Comparison of ENCODE assay signal across 14 cellular contexts in the genomic region with DNA sequence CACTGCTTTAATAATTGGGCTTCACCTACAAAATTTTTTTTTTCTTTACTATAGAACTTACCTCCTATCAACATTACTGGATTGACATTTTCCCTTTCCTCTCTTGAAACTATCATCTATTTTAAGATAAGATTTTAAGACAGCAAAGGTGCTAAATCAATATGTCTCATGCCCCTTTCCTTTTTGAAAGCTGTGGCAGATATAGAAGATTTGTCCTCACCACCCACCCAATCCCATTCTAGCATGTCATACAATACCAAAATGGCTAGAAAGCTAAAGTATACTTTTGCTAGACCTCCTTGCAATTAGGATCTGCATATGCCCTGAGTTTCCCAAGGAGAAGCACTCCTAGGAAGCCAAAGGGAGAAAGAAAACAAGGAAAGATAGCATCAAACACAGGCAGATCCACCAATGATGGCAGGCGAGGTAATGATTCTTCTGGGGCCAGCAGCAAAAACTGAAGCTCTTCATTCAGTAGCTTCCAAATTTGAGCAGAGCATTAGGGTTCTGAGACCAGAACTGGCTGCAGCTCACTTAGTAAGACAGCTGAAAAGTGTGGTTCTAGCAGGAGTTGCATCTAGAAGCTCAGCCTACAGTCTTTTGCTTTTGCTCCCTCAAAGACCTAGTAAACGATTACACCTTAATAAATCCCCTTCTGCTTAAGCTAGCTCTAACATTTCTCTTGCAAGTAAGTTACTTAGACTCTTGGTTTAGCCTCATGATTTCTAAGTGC.
DNase-seq lines count a peak whose midpoint lies in the region; ATAC-seq and TF ChIP-seq lines count a peak whose summit lies in the region.
"Had no signal": no experiment of that assay in that cellular context is flagged by ENCODE, and none has a peak within 500 bp of the region (broad histone marks: within the 10 kb centered on the region; RNA-seq: fewer than 3 reads in every experiment).

No MANE protein-coding gene starts in this region.

- H2BK120ac ChIP-seq in mesendoderm (ENCODE audit: low read depth, low read length): peak overlapping the region; percentile 78

- no peak overlapping the region for H2BK5ac ChIP-seq in mesendoderm (ENCODE audit: low read length)

- H3K27ac ChIP-seq in CD8-positive, alpha-beta T cell (ENCODE audit: low read depth, low read length): no peak overlapping the region
- H3K27ac ChIP-seq in mesendoderm (ENCODE audit: low read depth, low read length): no peak overlapping the region
- H3K27ac ChIP-seq: 22Rv1, BLaER1 had no signal

- no peak for TF ChIP-seq CTCF in activated CD8-positive, alpha-beta T cell treated with anti-CD3 and anti-CD28 coated beads for 36 hours (IDR thresholded peaks at IDR 0.05)
- TF ChIP-seq CTCF in CD8-positive, alpha-beta T cell (IDR thresholded peaks at IDR 0.05): no peak
- no peak for TF ChIP-seq CTCF in WTC11 (IDR thresholded peaks at IDR 0.05)

- H3K9me3 Mint-ChIP-seq in activated CD8-positive, alpha-beta T cell treated with anti-CD3 and anti-CD28 coated beads for 36 hours: peaks cover 2% of the 10 kb centered on the region
- H3K9me3 Mint-ChIP-seq in activated CD8-positive, alpha-beta T cell treated with anti-CD3 and anti-CD28 coated beads, Interleukin-2, amount 10 ng/mL, durations not matched to agents 7 days and 5 days (ENCODE audit: insufficient read depth): no peaks in the 10 kb centered on the region
- no peaks in the 10 kb centered on the region for H3K9me3 Mint-ChIP-seq in CD8-positive, alpha-beta T cell
- H3K9me3 Mint-ChIP-seq in WTC11: peaks cover 5% of the 10 kb centered on the region; the same call in 1 of the 2 replicates
- no peaks in the 10 kb centered on the region for H3K9me3 Mint-ChIP-seq in effector memory CD8-positive, alpha-beta T cell
- H3K9me3 Mint-ChIP-seq: IgD-negative memory B cell had no signal

- H3K27me3 Mint-ChIP-seq in activated CD8-positive, alpha-beta T cell treated with anti-CD3 and anti-CD28 coated beads for 36 hours: no peaks in the 10 kb centered on the region
- H3K27me3 Mint-ChIP-seq in activated CD8-positive, alpha-beta T cell treated with anti-CD3 and anti-CD28 coated beads, Interleukin-2, amount 10 ng/mL, durations not matched to agents 7 days and 5 days (ENCODE audit: low read depth): no peaks in the 10 kb centered on the region
- no peaks in the 10 kb centered on the region for H3K27me3 Mint-ChIP-seq in CD8-positive, alpha-beta T cell (ENCODE audit: low read depth)
- H3K27me3 Mint-ChIP-seq in WTC11 (ENCODE audit: low read depth): no peaks in the 10 kb centered on the region
- H3K27me3 Mint-ChIP-seq in effector memory CD8-positive, alpha-beta T cell: no peaks in the 10 kb centered on the region
- H3K27me3 Mint-ChIP-seq: IgD-negative memory B cell had no signal

- no peak overlapping the region for H2AK5ac ChIP-seq in mesendoderm (ENCODE audit: low read length)

- peak overlapping the region; percentile 39 for H3K18ac ChIP-seq in mesendoderm (ENCODE audit: low read length)

- H3K4me1 Mint-ChIP-seq in activated CD8-positive, alpha-beta T cell treated with anti-CD3 and anti-CD28 coated beads for 36 hours (ENCODE audit: low read depth): peaks cover 30% of the 10 kb centered on the region
- H3K4me1 Mint-ChIP-seq in activated CD8-positive, alpha-beta T cell treated with anti-CD3 and anti-CD28 coated beads, Interleukin-2, amount 10 ng/mL, durations not matched to agents 7 days and 5 days (ENCODE audit: low read depth): peaks cover 11% of the 10 kb centered on the region
- peaks cover 35% of the 10 kb centered on the region for H3K4me1 Mint-ChIP-seq in CD8-positive, alpha-beta T cell (ENCODE audit: low read depth)
- peaks cover 27% of the 10 kb centered on the region for H3K4me1 Mint-ChIP-seq in WTC11
- H3K4me1 Mint-ChIP-seq in effector memory CD8-positive, alpha-beta T cell (ENCODE audit: low read depth in 2 of 2): peaks cover 18 to 36% of the 10 kb centered on the region in 2 donors

- H3K23ac ChIP-seq in mesendoderm (ENCODE audit: low read length): no peak overlapping the region

- H3K4me1 ChIP-seq in CD8-positive, alpha-beta T cell (ENCODE audit: insufficient read depth, low read length): no peaks in the 10 kb centered on the region
- peaks cover 5% of the 10 kb centered on the region for H3K4me1 ChIP-seq in mesendoderm (ENCODE audit: control insufficient read depth, low read depth, low read length)
- H3K4me1 ChIP-seq: BLaER1 had no signal

- CTCF ChIA-PET in activated CD8-positive, alpha-beta T cell treated with anti-CD3 and anti-CD28 coated beads for 36 hours (lab: Charles Lee): interaction anchor here (1.3 to 1.4 kb wide), 2 partner anchors 8 to 116 kb away, joined by 3 to 4 read pairs; no protein-coding TSS in a partner anchor
- CTCF ChIA-PET in activated CD8-positive, alpha-beta T cell treated with anti-CD3 and anti-CD28 coated beads, Interleukin-2, amount 10 ng/mL, durations not matched to agents 7 days and 5 days (lab: Charles Lee): interaction anchor here (0.7 to 1.4 kb wide), 5 partner anchors 12 to 92 kb away, joined by 3 to 4 read pairs (median 3); no protein-coding TSS in a partner anchor
- CTCF ChIA-PET in CD8-positive, alpha-beta T cell (lab: Charles Lee): no interaction called here
- CTCF ChIA-PET in WTC11 (lab: Charles Lee): no interaction called here

- DNase-seq in activated CD8-positive, alpha-beta T cell treated with anti-CD3 and anti-CD28 coated beads for 36 hours: no peak
- DNase-seq in activated CD8-positive, alpha-beta T cell treated with anti-CD3 and anti-CD28 coated beads, Interleukin-2, amount 10 ng/mL, durations not matched to agents 7 days and 5 days: no peak
- no peak for DNase-seq in CD8-positive, alpha-beta T cell
- DNase-seq in WTC11 (ENCODE audit: low spot score) (no peak), mesendoderm (no peak)
- no peak for DNase-seq in effector memory CD8-positive, alpha-beta T cell
- DNase-seq: AML-193, Calu3, DMS 273 treated with DMSO at 0.1 percent for 48 hours, H7 had no signal

- H3K4me3 Mint-ChIP-seq in activated CD8-positive, alpha-beta T cell treated with anti-CD3 and anti-CD28 coated beads for 36 hours: no peak overlapping the region
- H3K4me3 Mint-ChIP-seq in activated CD8-positive, alpha-beta T cell treated with anti-CD3 and anti-CD28 coated beads, Interleukin-2, amount 10 ng/mL, durations not matched to agents 7 days and 5 days: no peak overlapping the region
- H3K4me3 Mint-ChIP-seq in CD8-positive, alpha-beta T cell: no peak overlapping the region
- no peak overlapping the region for H3K4me3 Mint-ChIP-seq in WTC11
- H3K4me3 Mint-ChIP-seq in effector memory CD8-positive, alpha-beta T cell: peak overlapping the region in 1 of 2 donors; percentile 52
- H3K4me3 Mint-ChIP-seq: IgD-negative memory B cell had no signal

- no peaks in the 10 kb centered on the region for H3K9me3 ChIP-seq in CD8-positive, alpha-beta T cell (ENCODE audit: low read length)
- H3K9me3 ChIP-seq: BLaER1 had no signal

- no peak overlapping the region for H3K4me3 ChIP-seq in CD8-positive, alpha-beta T cell (ENCODE audit: low read depth, low read length)
- H3K4me3 ChIP-seq in mesendoderm (ENCODE audit: low read length): no peak overlapping the region
- H3K4me3 ChIP-seq: BLaER1 had no signal

- peak; percentile 37 for ATAC-seq in activated CD8-positive, alpha-beta T cell treated with anti-CD3 and anti-CD28 coated beads for 36 hours
- no peak for ATAC-seq in activated CD8-positive, alpha-beta T cell treated with anti-CD3 and anti-CD28 coated beads, Interleukin-2, amount 10 ng/mL, durations not matched to agents 7 days and 5 days
- ATAC-seq in CD8-positive, alpha-beta T cell: no peak
- no peak for ATAC-seq in WTC11
- no peak for ATAC-seq in effector memory CD8-positive, alpha-beta T cell (replicated peaks)
- ATAC-seq in HG03045 (IDR thresholded peaks at IDR 0.05; ENCODE audit: unreplicated experiment): no peak

- POLR2A ChIA-PET in activated CD8-positive, alpha-beta T cell treated with anti-CD3 and anti-CD28 coated beads for 36 hours (lab: Charles Lee): no interaction called here
- POLR2A ChIA-PET in activated CD8-positive, alpha-beta T cell treated with anti-CD3 and anti-CD28 coated beads, Interleukin-2, amount 10 ng/mL, durations not matched to agents 7 days and 5 days (lab: Charles Lee): no interaction called here
- POLR2A ChIA-PET in CD8-positive, alpha-beta T cell (lab: Charles Lee): no interaction called here
- POLR2A ChIA-PET in WTC11 (lab: Charles Lee): no interaction called here

- H3K4me2 ChIP-seq in mesendoderm (ENCODE audit: low read length): no peak overlapping the region
- H3K4me2 ChIP-seq: BLaER1 had no signal

- H4K8ac ChIP-seq in mesendoderm (ENCODE audit: low read depth, low read length): no peak overlapping the region

- H3K27me3 ChIP-seq in CD8-positive, alpha-beta T cell (ENCODE audit: insufficient read depth, low read length): no peaks in the 10 kb centered on the region
- no peaks in the 10 kb centered on the region for H3K27me3 ChIP-seq in mesendoderm (ENCODE audit: insufficient read depth, low read length, poor library complexity)
- H3K27me3 ChIP-seq: BLaER1 had no signal

- H2BK15ac ChIP-seq in mesendoderm (replicated peaks; ENCODE audit: low read depth): no peak overlapping the region

- no peak overlapping the region for H4K5ac ChIP-seq in mesendoderm (ENCODE audit: low read length)

- no CpG with 5 or more reads among the region's 2 CpGs for WGBS in mesendoderm (ENCODE audit: extremely low coverage, insufficient coverage, low lambda C conversion rate)

- H3K36me3 Mint-ChIP-seq in activated CD8-positive, alpha-beta T cell treated with anti-CD3 and anti-CD28 coated beads for 36 hours (ENCODE audit: low read depth): no peaks in the 10 kb centered on the region
- peaks cover 3% of the 10 kb centered on the region for H3K36me3 Mint-ChIP-seq in activated CD8-positive, alpha-beta T cell treated with anti-CD3 and anti-CD28 coated beads, Interleukin-2, amount 10 ng/mL, durations not matched to agents 7 days and 5 days (ENCODE audit: low read depth)
- H3K36me3 Mint-ChIP-seq in CD8-positive, alpha-beta T cell: no peaks in the 10 kb centered on the region
- H3K36me3 Mint-ChIP-seq in WTC11: peaks cover 5% of the 10 kb centered on the region; the same call in 1 of the 2 replicates
- no peaks in the 10 kb centered on the region for H3K36me3 Mint-ChIP-seq in effector memory CD8-positive, alpha-beta T cell (ENCODE audit: insufficient read depth)

- peak overlapping the region; percentile 55 for H3K4ac ChIP-seq in mesendoderm (ENCODE audit: low read depth, low read length)

- H3K56ac ChIP-seq in mesendoderm (ENCODE audit: low read length): no peak overlapping the region

- H3K27ac Mint-ChIP-seq in activated CD8-positive, alpha-beta T cell treated with anti-CD3 and anti-CD28 coated beads for 36 hours: peak overlapping the region; percentile 62
- no peak overlapping the region for H3K27ac Mint-ChIP-seq in activated CD8-positive, alpha-beta T cell treated with anti-CD3 and anti-CD28 coated beads, Interleukin-2, amount 10 ng/mL, durations not matched to agents 7 days and 5 days
- peak overlapping the region; percentile 46 for H3K27ac Mint-ChIP-seq in CD8-positive, alpha-beta T cell
- peak overlapping the region; percentile 50; the same call in 1 of the 2 replicates for H3K27ac Mint-ChIP-seq in WTC11
- H3K27ac Mint-ChIP-seq in effector memory CD8-positive, alpha-beta T cell: peak overlapping the region in 1 of 2 donors; percentile 13
- H3K27ac Mint-ChIP-seq: IgD-negative memory B cell had no signal

- no peak overlapping the region for H3K9ac ChIP-seq in mesendoderm (ENCODE audit: low read length)
- H3K9ac ChIP-seq: BLaER1 had no signal

- peaks cover 2% of the 10 kb centered on the region for H3K79me1 ChIP-seq in mesendoderm (ENCODE audit: low read length)

- H3K36me3 ChIP-seq in CD8-positive, alpha-beta T cell (ENCODE audit: insufficient read depth, low read length): no peaks in the 10 kb centered on the region
- H3K36me3 ChIP-seq in mesendoderm (ENCODE audit: control insufficient read depth, insufficient read depth, low read length): no peaks in the 10 kb centered on the region
- H3K36me3 ChIP-seq: BLaER1 had no signal

- intact Hi-C loops in activated CD8-positive, alpha-beta T cell treated with anti-CD3 and anti-CD28 coated beads for 36 hours (cut with micrococcal nuclease): no loop called here
- intact Hi-C loops in CD8-positive, alpha-beta T cell (cut with DNase I, micrococcal nuclease): loop anchor here in 1 of 2 experiments (5.0 kb wide), 1 partner anchor 55 kb away; a partner anchor contains a TSS

- H3K79me2 ChIP-seq in mesendoderm (ENCODE audit: control insufficient read depth, insufficient read depth, low read length): no peaks in the 10 kb centered on the region

Comparison
In these comparisons a context has a peak if more than half of its experiments do, and no peak if none do; other contexts are left out.
1. CTCF ChIA-PET loops: an anchor here in activated CD8-positive, alpha-beta T cell treated with anti-CD3 and anti-CD28 coated beads for 36 hours (1.3 to 1.4 kb wide) and activated CD8-positive, alpha-beta T cell treated with anti-CD3 and anti-CD28 coated beads, Interleukin-2, amount 10 ng/mL, durations not matched to agents 7 days and 5 days (0.7 to 1.4 kb wide); none called in CD8-positive, alpha-beta T cell and WTC11.